Comparison of ENCODE assay signal across 8 cellular contexts in the genomic region with DNA sequence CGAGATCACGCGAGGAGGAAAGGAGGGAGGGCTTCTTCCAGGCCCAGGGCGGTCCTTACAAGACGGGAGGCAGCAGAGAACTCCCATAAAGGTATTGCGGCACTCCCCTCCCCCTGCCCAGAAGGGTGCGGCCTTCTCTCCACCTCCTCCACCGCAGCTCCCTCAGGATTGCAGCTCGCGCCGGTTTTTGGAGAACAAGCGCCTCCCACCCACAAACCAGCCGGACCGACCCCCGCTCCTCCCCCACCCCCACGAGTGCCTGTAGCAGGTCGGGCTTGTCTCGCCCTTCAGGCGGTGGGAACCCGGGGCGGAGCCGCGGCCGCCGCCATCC. TPM values are rescaled to one million over a fixed set of nuclear protein-coding genes. Genes with fewer than 3 reads are reported as not detected.
DNase-seq lines count a peak whose midpoint lies in the region; ATAC-seq and TF ChIP-seq lines count a peak whose summit lies in the region.

No MANE protein-coding gene starts in this region.

- peak overlapping the region; percentile 98 to 100 (median 100) for H3K9ac ChIP-seq in BLaER1 treated with 17β-estradiol and CSF1 and Interleukin-3, amounts not matched to agents 10 nM and 100 nM

- H3K27ac Mint-ChIP-seq in activated CD4-positive, alpha-beta T cell treated with anti-CD3 and anti-CD28 coated beads, Interleukin-2, amount 10 ng/mL, durations not matched to agents 7 days and 5 days: peak overlapping the region; percentile 94
- peak overlapping the region in 5 of 6 donors; percentile 95 to 100 (median 98) for H3K27ac Mint-ChIP-seq in naive B cell

- peaks cover 45 to 64% (median 55%) of the 10 kb centered on the region in 10 experiments for H3K4me1 ChIP-seq in BLaER1 treated with 17β-estradiol and CSF1 and Interleukin-3, amounts not matched to agents 10 nM and 100 nM
- H3K4me1 ChIP-seq in thymus (ENCODE audit: control insufficient read depth, insufficient read depth, low read length): peaks cover 15% of the 10 kb centered on the region

- H4K20me1 ChIP-seq in BLaER1 treated with 17β-estradiol and CSF1 and Interleukin-3, amounts not matched to agents 10 nM and 100 nM: peaks cover 75 to 82% (median 78%) of the 10 kb centered on the region in 11 experiments

- POLR2A ChIA-PET in activated CD4-positive, alpha-beta T cell treated with anti-CD3 and anti-CD28 coated beads, Interleukin-2, amount 10 ng/mL, durations not matched to agents 7 days and 5 days (lab: Charles Lee): interaction anchor here (0.7 to 2.7 kb wide), 4 partner anchors 12 to 56 kb away, joined by 3 to 29 read pairs (median 4); a partner anchor contains a TSS

- no peaks in the 10 kb centered on the region for H3K9me3 Mint-ChIP-seq in activated CD4-positive, alpha-beta T cell treated with anti-CD3 and anti-CD28 coated beads, Interleukin-2, amount 10 ng/mL, durations not matched to agents 7 days and 5 days
- H3K9me3 Mint-ChIP-seq in naive B cell: no peaks in the 10 kb centered on the region

- peak; percentile 81 to 94 for DNase-seq in NCI-H446 (lab: John Stamatoyannopoulos, UW)
- peak; percentile 90 for DNase-seq in activated CD4-positive, alpha-beta T cell treated with anti-CD3 and anti-CD28 coated beads, Interleukin-2, amount 10 ng/mL, durations not matched to agents 7 days and 5 days
- DNase-seq in erythroblast (lab: John Stamatoyannopoulos, UW): peak; percentile 92 to 93
- DNase-seq in naive B cell: no peak

- no peak for TF ChIP-seq POLR2A in erythroblast (IDR thresholded peaks at IDR 0.05; ENCODE audit: low read length)

- H3K9me3 ChIP-seq in BLaER1 treated with 17β-estradiol and CSF1 and Interleukin-3, amounts not matched to agents 10 nM and 100 nM (replicated peaks in 1 of 11): no peaks in the 10 kb centered on the region
- no peaks in the 10 kb centered on the region for H3K9me3 ChIP-seq in thymus (ENCODE audit: control insufficient read depth)

- H3K36me3 Mint-ChIP-seq in activated CD4-positive, alpha-beta T cell treated with anti-CD3 and anti-CD28 coated beads, Interleukin-2, amount 10 ng/mL, durations not matched to agents 7 days and 5 days (ENCODE audit: low read depth): peaks cover 49% of the 10 kb centered on the region
- H3K36me3 Mint-ChIP-seq in naive B cell: peaks cover 4 to 8% of the 10 kb centered on the region in 2 donors

- ATAC-seq in GM19025 (IDR thresholded peaks at IDR 0.05; ENCODE audit: low read depth, unreplicated experiment) (peak; percentile 18), HG03139 (IDR thresholded peaks at IDR 0.05; ENCODE audit: unreplicated experiment) (peak; percentile 26), naive B cell (ENCODE audit: low read depth in 2 of 2) (peak; percentile 8 to 10)

- H3K4me3 ChIP-seq in BLaER1 treated with 17β-estradiol and CSF1 and Interleukin-3, amounts not matched to agents 10 nM and 100 nM: peak overlapping the region; percentile 83 to 99 (median 92)
- H3K4me3 ChIP-seq in thymus (ENCODE audit: low read length): peak overlapping the region; percentile 73

- peaks cover 40 to 45% (median 43%) of the 10 kb centered on the region in 11 experiments for H3K36me3 ChIP-seq in BLaER1 treated with 17β-estradiol and CSF1 and Interleukin-3, amounts not matched to agents 10 nM and 100 nM
- H3K36me3 ChIP-seq in thymus (ENCODE audit: control insufficient read depth, insufficient read depth): peaks cover 7% of the 10 kb centered on the region

- no peaks in the 10 kb centered on the region for H3K27me3 ChIP-seq in BLaER1 treated with 17β-estradiol and CSF1 and Interleukin-3, amounts not matched to agents 10 nM and 100 nM
- no peaks in the 10 kb centered on the region for H3K27me3 ChIP-seq in thymus (ENCODE audit: control insufficient read depth, insufficient read depth)

- peak overlapping the region; percentile 92 for H3K4me3 Mint-ChIP-seq in activated CD4-positive, alpha-beta T cell treated with anti-CD3 and anti-CD28 coated beads, Interleukin-2, amount 10 ng/mL, durations not matched to agents 7 days and 5 days
- peak overlapping the region; percentile 94 to 100 (median 98) for H3K4me3 Mint-ChIP-seq in naive B cell

- H3K27me3 Mint-ChIP-seq in activated CD4-positive, alpha-beta T cell treated with anti-CD3 and anti-CD28 coated beads, Interleukin-2, amount 10 ng/mL, durations not matched to agents 7 days and 5 days: no peaks in the 10 kb centered on the region
- H3K27me3 Mint-ChIP-seq in naive B cell: no peaks in the 10 kb centered on the region

- peak overlapping the region; percentile 98 to 100 (median 100) for H3K27ac ChIP-seq in BLaER1 treated with 17β-estradiol and CSF1 and Interleukin-3, amounts not matched to agents 10 nM and 100 nM
- peak overlapping the region; percentile 99 for H3K27ac ChIP-seq in thymus (ENCODE audit: low read depth)

- WGBS in thymus: under 1% methylated on average over 25 of the region's 25 CpGs

- peaks cover 66% of the 10 kb centered on the region for H3K4me1 Mint-ChIP-seq in activated CD4-positive, alpha-beta T cell treated with anti-CD3 and anti-CD28 coated beads, Interleukin-2, amount 10 ng/mL, durations not matched to agents 7 days and 5 days
- H3K4me1 Mint-ChIP-seq in naive B cell: peaks cover 57 to 70% (median 63%) of the 10 kb centered on the region in 3 donors

- CTCF ChIA-PET in activated CD4-positive, alpha-beta T cell treated with anti-CD3 and anti-CD28 coated beads, Interleukin-2, amount 10 ng/mL, durations not matched to agents 7 days and 5 days (lab: Charles Lee): interaction anchor here (0.8 to 1.6 kb wide), 6 partner anchors 15 to 56 kb away, joined by 3 to 4 read pairs (median 4); a partner anchor contains a TSS

- H3K4me2 ChIP-seq in BLaER1 treated with 17β-estradiol and CSF1 and Interleukin-3, amounts not matched to agents 10 nM and 100 nM: peak overlapping the region; percentile 87 to 97 (median 92)

RNA-seq across cellular contexts. Expression of a gene that starts 1.1 kb away (rescaled TPM):
- 100 to 1,000 TPM; 111 to 129 TPM for total RNA-seq in activated CD4-positive, alpha-beta T cell treated with anti-CD3 and anti-CD28 coated beads, Interleukin-2, amount 10 ng/mL, durations not matched to agents 7 days and 5 days
- 10 to 100 TPM; 26.9 to 80.7 (median 42.5) TPM for polyA plus RNA-seq in naive B cell (ENCODE audit: low read depth in 6 of 6)
- 20.9 TPM for polyA plus RNA-seq in thymus

RNA-seq across cellular contexts. Expression of a gene that starts 33.4 kb away (rescaled TPM):
- total RNA-seq in activated CD4-positive, alpha-beta T cell treated with anti-CD3 and anti-CD28 coated beads, Interleukin-2, amount 10 ng/mL, durations not matched to agents 7 days and 5 days: 10 to 100 TPM; 46.6 to 48.0 TPM
- polyA plus RNA-seq in naive B cell (ENCODE audit: low read depth in 6 of 6) (10 to 100 TPM in 5 of 6 donors, 1 to 10 TPM in 1; 9.6 to 21.5 (median 17.5) TPM), thymus (36.6 TPM)
